Comparison of ENCODE assay signal across 9 cellular contexts in genomic region chr7:156014201-156014600, GRCh38.
"Had no signal": no experiment of that assay in that cellular context is flagged by ENCODE, and none has a peak within 500 bp of the region (broad histone marks: within the 10 kb centered on the region; RNA-seq: fewer than 3 reads in every experiment).

No MANE protein-coding gene starts in this region.

- H3K27ac Mint-ChIP-seq: immature natural killer cell had no signal

- DNase-seq: cerebellar nuclear complex; dermis blood vessel endothelial cell; foreskin keratinocyte; immature natural killer cell; left colon; naive thymus-derived CD4-positive, alpha-beta T cell; stimulated activated CD4-positive, alpha-beta T cell treated with anti-CD3 and anti-CD28 coated beads, Interleukin-15, amount 100 ng/mL, for 24 hours; stimulated activated CD4-positive, alpha-beta T cell treated with anti-CD3 and anti-CD28 coated beads, Interleukin-4, amount 100 ng/mL, for 24 hours; stomach had no signal

- H3K4me3 ChIP-seq: stomach had no signal

- H3K27ac ChIP-seq: foreskin keratinocyte, stomach had no signal

- H3K4me1 ChIP-seq: foreskin keratinocyte, stomach had no signal

- H3K27me3 ChIP-seq: foreskin keratinocyte had no signal

- H3K36me3 ChIP-seq: stomach had no signal

- H3K4me1 Mint-ChIP-seq: immature natural killer cell had no signal

- ATAC-seq: foreskin keratinocyte; left colon; naive thymus-derived CD4-positive, alpha-beta T cell had no signal

- H3K4me3 Mint-ChIP-seq: immature natural killer cell; naive thymus-derived CD4-positive, alpha-beta T cell had no signal
